16 cellular contexts compared by ENCODE assay signal in the genomic region with DNA sequence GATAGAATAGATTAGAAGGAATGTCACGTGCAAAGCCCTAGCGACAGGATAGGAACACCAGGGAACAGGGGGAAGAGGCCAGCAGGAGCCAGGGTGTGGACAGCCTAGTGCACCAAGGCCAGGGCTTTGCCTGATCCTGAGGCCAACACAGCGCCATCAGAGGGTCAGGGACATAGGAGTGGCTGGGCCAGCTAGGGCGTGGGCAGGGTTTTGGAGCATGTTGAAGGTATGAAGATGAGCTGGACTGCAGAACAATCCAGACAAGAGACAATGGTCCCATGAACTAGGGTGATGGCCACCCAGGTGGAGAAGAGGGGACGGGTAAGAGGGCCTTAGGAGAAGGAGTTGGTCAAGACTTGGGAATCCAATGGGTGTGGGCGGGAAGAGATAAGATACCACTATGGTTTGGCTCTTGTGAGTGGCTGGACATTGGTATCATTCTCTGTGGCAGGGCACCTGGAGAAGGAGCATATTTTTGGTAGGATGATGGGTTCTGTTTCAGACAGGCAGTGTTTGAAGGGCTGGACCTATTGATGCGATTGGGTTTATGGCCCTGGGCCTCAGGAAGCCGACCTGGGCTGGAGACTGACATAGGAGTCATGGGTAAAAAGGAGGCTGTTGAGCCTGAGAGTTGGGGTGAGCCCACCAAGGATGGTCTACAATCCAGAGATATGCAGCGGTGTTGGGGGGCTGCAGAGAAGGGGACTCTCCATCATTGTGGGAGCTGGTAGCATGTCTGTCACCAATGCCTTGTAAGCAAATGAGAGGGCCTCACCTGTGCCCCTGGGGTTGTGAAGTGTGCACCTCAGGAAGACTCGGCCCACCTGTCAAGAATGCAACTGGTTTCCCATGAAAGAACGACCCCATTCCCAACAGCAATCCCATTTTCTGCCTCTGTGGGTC. TPM values are rescaled to one million over a fixed set of nuclear protein-coding genes. Genes with fewer than 3 reads are reported as not detected.
"Had no signal": no experiment of that assay in that cellular context is flagged by ENCODE, and none has a peak within 500 bp of the region (broad histone marks: within the 10 kb centered on the region; RNA-seq: fewer than 3 reads in every experiment).

No MANE protein-coding gene starts in this region.

- DNase-seq: activated CD4-positive, alpha-beta T cell treated with anti-CD3 and anti-CD28 coated beads, Interleukin-2, amount 10 ng/mL, durations not matched to agents 24 days and 14 days; activated CD8-positive, alpha-beta memory T cell treated with anti-CD3 and anti-CD28 coated beads for 24 hours; activated naive CD4-positive, alpha-beta T cell treated with anti-CD3 and anti-CD28 coated beads, Interleukin-2, amount 10 ng/mL, durations not matched to agents 7 days and 5 days; central memory CD4-positive, alpha-beta T cell; cortex of kidney; effector memory CD4-positive, alpha-beta T cell; hypothalamus; mammary epithelial cell; SK-N-SH; stimulated activated CD4-positive, alpha-beta T cell treated with anti-CD3 and anti-CD28 coated beads, Interleukin-1b, Interleukin-23, amount 100 ng/mL, for 48 hours; upper lobe of left lung had no signal

- H3K36me3 Mint-ChIP-seq: activated naive CD4-positive, alpha-beta T cell treated with anti-CD3 and anti-CD28 coated beads, Interleukin-2, amount 10 ng/mL, durations not matched to agents 7 days and 5 days; stimulated activated memory B cell treated with anti-CD40 and anti-IgM and Interleukin-4, amounts not matched to agents 10 μg/mL and 1 μg/mL and 100 μg/mL, for 72 hours; WTC11 had no signal

- ATAC-seq: activated T-helper 17 cell treated with anti-CD3 and anti-CD28 coated beads, Interleukin-2, amount 50 U/mL, for 72 hours; stimulated activated memory B cell treated with anti-CD40 and anti-IgM and Interleukin-4, amounts not matched to agents 10 μg/mL and 1 μg/mL and 100 μg/mL, for 72 hours; WTC11 had no signal

- H3K27ac Mint-ChIP-seq: activated CD4-positive, alpha-beta T cell treated with anti-CD3 and anti-CD28 coated beads, Interleukin-2, amount 10 ng/mL, durations not matched to agents 24 days and 14 days; activated T-helper 17 cell treated with anti-CD3 and anti-CD28 coated beads, Interleukin-2, amount 50 U/mL, for 72 hours; stimulated activated memory B cell treated with anti-CD40 and anti-IgM and Interleukin-4, amounts not matched to agents 10 μg/mL and 1 μg/mL and 100 μg/mL, for 72 hours; T-helper 1 cell treated with Interleukin-12 subunit alpha and Interleukin-12 subunit beta and Interleukin-4 antibody, amounts not matched to agents 30 μg/mL and 1 μg/mL, for 36 hours; WTC11 had no signal

- H3K27ac ChIP-seq: epithelial cell of prostate, upper lobe of left lung had no signal

- H3K4me2 ChIP-seq: SK-N-SH had no signal

- H3K4me3 ChIP-seq: upper lobe of left lung had no signal

- H3K9ac ChIP-seq: SK-N-SH had no signal

- H3K27me3 ChIP-seq: upper lobe of left lung had no signal

- H3K27me3 Mint-ChIP-seq: stimulated activated memory B cell treated with anti-CD40 and anti-IgM and Interleukin-4, amounts not matched to agents 10 μg/mL and 1 μg/mL and 100 μg/mL, for 72 hours had no signal

- H3K4me3 Mint-ChIP-seq: stimulated activated memory B cell treated with anti-CD40 and anti-IgM and Interleukin-4, amounts not matched to agents 10 μg/mL and 1 μg/mL and 100 μg/mL, for 72 hours; T-helper 1 cell treated with Interleukin-12 subunit alpha and Interleukin-12 subunit beta and Interleukin-4 antibody, amounts not matched to agents 30 μg/mL and 1 μg/mL, for 36 hours had no signal

- H3K9me3 Mint-ChIP-seq: activated CD4-positive, alpha-beta T cell treated with anti-CD3 and anti-CD28 coated beads, Interleukin-2, amount 10 ng/mL, durations not matched to agents 24 days and 14 days; activated naive CD4-positive, alpha-beta T cell treated with anti-CD3 and anti-CD28 coated beads, Interleukin-2, amount 10 ng/mL, durations not matched to agents 7 days and 5 days; activated T-helper 17 cell treated with anti-CD3 and anti-CD28 coated beads, Interleukin-2, amount 50 U/mL, for 72 hours; stimulated activated memory B cell treated with anti-CD40 and anti-IgM and Interleukin-4, amounts not matched to agents 10 μg/mL and 1 μg/mL and 100 μg/mL, for 72 hours; T-helper 1 cell treated with Interleukin-12 subunit alpha and Interleukin-12 subunit beta and Interleukin-4 antibody, amounts not matched to agents 30 μg/mL and 1 μg/mL, for 36 hours; WTC11 had no signal

- H3K36me3 ChIP-seq: upper lobe of left lung had no signal

- H3K9me3 ChIP-seq: SK-N-SH, upper lobe of left lung had no signal

RNA-seq across cellular contexts. Expression of a gene that starts 14.0 kb away (rescaled TPM):
- polyA plus RNA-seq: mammary epithelial cell had no signal
